In genomic region chr10:52778511-52779392, GRCh38 we compare ENCODE assay signal across 11 cellular contexts. TPM values are rescaled to one million over a fixed set of nuclear protein-coding genes. Genes with fewer than 3 reads are reported as not detected.
DNase-seq lines count a peak whose midpoint lies in the region; FAIRE-seq and TF ChIP-seq lines count a peak whose summit lies in the region.
"Had no signal": no experiment of that assay in that cellular context is flagged by ENCODE, and none has a peak within 500 bp of the region (broad histone marks: within the 10 kb centered on the region; RNA-seq: fewer than 3 reads in every experiment).

No MANE protein-coding gene starts in this region.

- no peak for FAIRE-seq in keratinocyte (lab: Jason Lieb, UNC)

- H3K9ac ChIP-seq in keratinocyte (ENCODE audit: control insufficient read depth, extremely low read depth, insufficient read depth, low read length), result no peak overlapping the region

- TF ChIP-seq EP300 in sigmoid colon (IDR thresholded peaks at IDR 0.05), result no peak

- no peak overlapping the region for H3K27ac ChIP-seq in WERI-Rb-1
- H3K27ac ChIP-seq in keratinocyte (ENCODE audit: control insufficient read depth, insufficient read depth, low read length), result no peak overlapping the region
- no peak overlapping the region for H3K27ac ChIP-seq in sigmoid colon
- H3K27ac ChIP-seq: thoracic aorta had no signal

- no peak overlapping the region for H2AFZ ChIP-seq in keratinocyte (ENCODE audit: control insufficient read depth, low read length)

- no peak overlapping the region for H3K4me3 ChIP-seq in AG10803 (ENCODE audit: low read length)
- no peak overlapping the region for H3K4me3 ChIP-seq in H7 (ENCODE audit: insufficient read depth, low read depth, low read length)
- H3K4me3 ChIP-seq in WERI-Rb-1 (ENCODE audit: low read depth, low read length), result no peak overlapping the region
- no peak overlapping the region for H3K4me3 ChIP-seq in keratinocyte (ENCODE audit: control insufficient read depth in 2 of 3, extremely low read depth in 1 of 3, insufficient read depth in 2 of 3, low read depth in 1 of 3, low read length in 3 of 3)
- H3K4me3 ChIP-seq in sigmoid colon, result no peak overlapping the region
- H3K4me3 ChIP-seq: thoracic aorta had no signal

- 49 to 53% methylated on average over 42 of the region's 42 CpGs for WGBS in sigmoid colon, 2 donors

- H3K36me3 ChIP-seq in H7 (replicated peaks; ENCODE audit: control insufficient read depth, insufficient read depth, low read length), result no peaks in the 10 kb centered on the region
- H3K36me3 ChIP-seq in WERI-Rb-1, result no peaks in the 10 kb centered on the region
- H3K36me3 ChIP-seq in keratinocyte (ENCODE audit: control insufficient read depth in 2 of 2, extremely low read depth in 1 of 2, insufficient read depth in 2 of 2, low read length in 2 of 2), result no peaks in the 10 kb centered on the region
- no peaks in the 10 kb centered on the region for H3K36me3 ChIP-seq in sigmoid colon
- H3K36me3 ChIP-seq: thoracic aorta had no signal

- peak; percentile 59 for TF ChIP-seq CTCF in AG10803 (conservative IDR thresholded peaks at IDR 0.05; ENCODE audit: low read length)
- peak; percentile 47 for TF ChIP-seq CTCF in WERI-Rb-1 (IDR thresholded peaks at IDR 0.05; ENCODE audit: low read depth, low read length)
- TF ChIP-seq CTCF in keratinocyte (optimal IDR thresholded peaks at IDR 0.05 in 1 of 3, IDR thresholded peaks at IDR 0.05 in 1 of 3, conservative IDR thresholded peaks at IDR 0.05 in 1 of 3; ENCODE audit: extremely low read depth in 1 of 3, insufficient read depth in 2 of 3, low read length in 3 of 3), result peak; percentile 37 to 91 (median 42)
- no peak for TF ChIP-seq CTCF in sigmoid colon (IDR thresholded peaks at IDR 0.05)

- H3K4me1 ChIP-seq in keratinocyte (ENCODE audit: control insufficient read depth, extremely low read depth, insufficient read depth, low read length), result no peaks in the 10 kb centered on the region
- H3K4me1 ChIP-seq in sigmoid colon, result no peaks in the 10 kb centered on the region

- DNase-seq in AG10803 (ENCODE audit: low read depth), result peak; percentile 33
- peak; percentile 74 for DNase-seq in H7
- DNase-seq in WERI-Rb-1, result peak; percentile 12
- no peak for DNase-seq in keratinocyte (ENCODE audit: low read depth, low spot score)
- no peak for DNase-seq in AML-193 (lab: John Stamatoyannopoulos, UW)
- DNase-seq in sigmoid colon, result no peak
- no peak for DNase-seq in DMS153 (lab: John Stamatoyannopoulos, UW)
- no peak for DNase-seq in activated effector memory CD4-positive, alpha-beta T cell treated with Interleukin-2 at 50 U/mL for 16 hours
- DNase-seq: activated B cell treated with CpG ODN at 0.5 μM for 24 hours had no signal

- H3K27me3 ChIP-seq in H7 (ENCODE audit: control insufficient read depth, insufficient read depth, low read length) (no peaks in the 10 kb centered on the region), WERI-Rb-1 (ENCODE audit: insufficient read depth, low read depth, severe bottlenecking) (no peaks in the 10 kb centered on the region), keratinocyte (ENCODE audit: control insufficient read depth, extremely low read depth, insufficient read depth, low read length) (peaks cover 6% of the 10 kb centered on the region), sigmoid colon (peaks cover 0 to 6% (median 0%) of the 10 kb centered on the region in 3 donors)

- dilution Hi-C loops in keratinocyte (cut with MboI; ENCODE audit: extremely low pct_ligation_motif_present, low sequenced_read_pairs), result no loop called here

- no peaks in the 10 kb centered on the region for H3K79me2 ChIP-seq in keratinocyte (ENCODE audit: control insufficient read depth, insufficient read depth, low read length)

- H3K9me3 ChIP-seq in WERI-Rb-1 (ENCODE audit: severe bottlenecking) (no peaks in the 10 kb centered on the region), keratinocyte (ENCODE audit: control insufficient read depth, low read depth, low read length) (no peaks in the 10 kb centered on the region), sigmoid colon (no peaks in the 10 kb centered on the region)
- H3K9me3 ChIP-seq: thoracic aorta had no signal

- H3K4me2 ChIP-seq in keratinocyte (ENCODE audit: control insufficient read depth, extremely low read depth, insufficient read depth, low read depth, low read length), result no peak overlapping the region

- no peaks in the 10 kb centered on the region for H3K9me1 ChIP-seq in keratinocyte (ENCODE audit: control insufficient read depth, extremely low read depth, insufficient read depth, low read length)

- TF ChIP-seq POLR2A in sigmoid colon (IDR thresholded peaks at IDR 0.05), result no peak

- intact Hi-C loops in sigmoid colon (cut with DNase I), result no loop called here

- H4K20me1 ChIP-seq in keratinocyte (ENCODE audit: control insufficient read depth, extremely low read depth, insufficient read depth, low read length), result no peaks in the 10 kb centered on the region

RNA-seq across cellular contexts. Expression of gene MBL2, which starts 6.2 kb away (rescaled TPM):
- total RNA-seq in H7 (2014; rRNA removed; shearing (Covaris generic)), result not detected in 2 replicates
- polyA plus RNA-seq in keratinocyte (not detected in 3 replicates), sigmoid colon (not detected)
- polyA plus RNA-seq in keratinocyte (2011; ENCODE audit: low read depth), result not detected
- polyA plus RNA-seq in keratinocyte (2011; cell fraction: cytosol; rRNA removed), result not detected in 2 replicates
- polyA plus RNA-seq in keratinocyte (2011; cell fraction: nucleus; rRNA removed), result not detected in 2 replicates
- polyA plus RNA-seq in keratinocyte (2012; ENCODE audit: low replicate concordance), result not detected in 2 replicates
- not detected in 3 replicates for polyA minus RNA-seq in keratinocyte
- polyA minus RNA-seq in keratinocyte (2011; cell fraction: cytosol; rRNA and poly(A)+ RNA removed), result not detected
- not detected in 2 replicates for polyA minus RNA-seq in keratinocyte (2011; cell fraction: nucleus; rRNA and poly(A)+ RNA removed)
- not detected for total RNA-seq in sigmoid colon
- total RNA-seq: activated B cell treated with CpG ODN at 0.5 μM for 24 hours, posterior vena cava, thoracic aorta had no signal

Comparison
In these comparisons a context has a peak if more than half of its experiments do, and no peak if none do; other contexts are left out.
1. DNase-seq: peak in AG10803 (single experiment), H7 (single experiment) and WERI-Rb-1 (single experiment); none in keratinocyte (single experiment), AML-193 (0 of 2), sigmoid colon (single experiment), DMS153 (single experiment) and activated effector memory CD4-positive, alpha-beta T cell treated with Interleukin-2 at 50 U/mL for 16 hours (single experiment).
2. CTCF ChIP-seq: peak in AG10803 (single experiment), WERI-Rb-1 (single experiment) and keratinocyte (3 of 3); none in sigmoid colon (0 of 4).